10 cellular contexts compared by ENCODE assay signal in genomic region chr3:10322355-10322715, GRCh38. TPM values are rescaled to one million over a fixed set of nuclear protein-coding genes. Genes with fewer than 3 reads are reported as not detected.
DNase-seq lines count a peak whose midpoint lies in the region; ATAC-seq and TF ChIP-seq lines count a peak whose summit lies in the region.
"Had no signal": no experiment of that assay in that cellular context is flagged by ENCODE, and none has a peak within 500 bp of the region (broad histone marks: within the 10 kb centered on the region; RNA-seq: fewer than 3 reads in every experiment).

No MANE protein-coding gene starts in this region.

- peaks cover 37% of the 10 kb centered on the region for H3K4me1 ChIP-seq in BLaER1
- H3K4me1 ChIP-seq in foreskin keratinocyte = no peaks in the 10 kb centered on the region
- peaks cover 28% of the 10 kb centered on the region for H3K4me1 ChIP-seq in suprapubic skin

- DNase-seq in RKO (ENCODE audit: low spot score) (peak; percentile 15), foreskin keratinocyte (no peak), NCI-H1417 treated with DMSO at 0.1 percent for 48 hours (lab: John Stamatoyannopoulos, UW) (no peak), cerebellum (ENCODE audit: low spot score) (no peak), suprapubic skin (ENCODE audit: low spot score in 2 of 2) (no peak)
- DNase-seq: activated naive CD4-positive, alpha-beta T cell treated with Interleukin-2 at 50 U/mL for 16 hours; NCI-H524 treated with DMSO at 0.1 percent for 48 hours had no signal

- no peak overlapping the region for H3K4me3 ChIP-seq in BLaER1
- no peak overlapping the region for H3K4me3 ChIP-seq in GM12875 (ENCODE audit: low read depth, low read length)
- no peak overlapping the region for H3K4me3 ChIP-seq in suprapubic skin

- no peak overlapping the region for H3K9ac ChIP-seq in BLaER1

- H3K9me3 ChIP-seq in BLaER1 (no peaks in the 10 kb centered on the region), suprapubic skin (no peaks in the 10 kb centered on the region)

- H3K36me3 ChIP-seq in BLaER1 (peaks cover 36% of the 10 kb centered on the region), suprapubic skin (peaks cover 13% of the 10 kb centered on the region)

- H3K27ac ChIP-seq in BLaER1 = peak overlapping the region; percentile 31; the same call in 1 of the 2 replicates
- no peak overlapping the region for H3K27ac ChIP-seq in foreskin keratinocyte
- no peak overlapping the region for H3K27ac ChIP-seq in suprapubic skin

- peaks cover 30% of the 10 kb centered on the region for H4K20me1 ChIP-seq in BLaER1

- no peak for TF ChIP-seq POLR2A in suprapubic skin (IDR thresholded peaks at IDR 0.05)

- no peak overlapping the region for H3K4me2 ChIP-seq in BLaER1

- no peak for ATAC-seq in foreskin keratinocyte
- ATAC-seq in GM18858 (IDR thresholded peaks at IDR 0.05; ENCODE audit: unreplicated experiment) = no peak

- 69% methylated on average over 1 of the region's 1 CpG for WGBS in suprapubic skin

- no peak for TF ChIP-seq EP300 in suprapubic skin (IDR thresholded peaks at IDR 0.05)

- H3K27me3 ChIP-seq in BLaER1 (no peaks in the 10 kb centered on the region), foreskin keratinocyte (peaks cover 21% of the 10 kb centered on the region), suprapubic skin (peaks cover 4% of the 10 kb centered on the region)

- peak; percentile 50 for TF ChIP-seq CTCF in GM12875 (IDR thresholded peaks at IDR 0.05; ENCODE audit: borderline replicate concordance, insufficient read depth, low read depth, low read length)
- peak; percentile 61 for TF ChIP-seq CTCF in foreskin keratinocyte (conservative IDR thresholded peaks at IDR 0.05)
- TF ChIP-seq CTCF in suprapubic skin (IDR thresholded peaks at IDR 0.05) = no peak

RNA-seq across cellular contexts. Expression of gene SEC13, which starts 1.4 kb away (rescaled TPM):
- total RNA-seq in foreskin keratinocyte (193 and 203 TPM in 2 replicates), cerebellum (61.3 TPM), suprapubic skin (100 to 1,000 TPM; 104 to 137 (median 118) TPM)
- polyA plus RNA-seq in foreskin keratinocyte = 205 and 220 TPM in 2 replicates

RNA-seq across cellular contexts. Expression of gene GHRL, which starts 29.6 kb away (rescaled TPM):
- not detected in 2 replicates for total RNA-seq in foreskin keratinocyte
- not detected in 2 replicates for polyA plus RNA-seq in foreskin keratinocyte
- total RNA-seq in cerebellum = 0.64 TPM
- under 1 TPM in 1 of 4 donors, not detected in 3; 0.80 TPM for total RNA-seq in suprapubic skin

Comparison
In these comparisons a context has a peak if more than half of its experiments do, and no peak if none do; other contexts are left out.
1. CTCF ChIP-seq: peak in GM12875 (single experiment) and foreskin keratinocyte (single experiment); none in suprapubic skin (0 of 2).